In genomic region chr3:139280027-139280671, GRCh38 we compare ENCODE assay signal across 17 cellular contexts.
"Had no signal": no experiment of that assay in that cellular context is flagged by ENCODE, and none has a peak within 500 bp of the region (broad histone marks: within the 10 kb centered on the region; RNA-seq: fewer than 3 reads in every experiment).

No MANE protein-coding gene starts in this region.

- H3K4me3 Mint-ChIP-seq: natural killer cell; stimulated activated naive B cell treated with anti-CD40 and anti-IgM and Interleukin-4, amounts not matched to agents 10 μg/mL and 1 μg/mL and 100 μg/mL, for 72 hours; stimulated activated naive CD8-positive, alpha-beta T cell treated with anti-CD3 and anti-CD28 coated beads, Interleukin-15, Interleukin-2, amounts not matched to agents 100 ng/mL and 50 ng/mL, for 24 hours had no signal

- H3K36me3 Mint-ChIP-seq: natural killer cell; stimulated activated naive B cell treated with anti-CD40 and anti-IgM and Interleukin-4, amounts not matched to agents 10 μg/mL and 1 μg/mL and 100 μg/mL, for 72 hours had no signal

- DNase-seq: dorsolateral prefrontal cortex; effector CD4-positive, alpha-beta T cell; foreskin fibroblast; gastrocnemius medialis; left lung; lower lobe of right lung; natural killer cell; occipital lobe; ovary; right cardiac atrium; small intestine; stimulated activated CD4-positive, alpha-beta T cell treated with anti-CD3 and anti-CD28 coated beads, Interleukin-15, amount 100 ng/mL, for 24 hours; stimulated activated CD4-positive, alpha-beta T cell treated with anti-CD3 and anti-CD28 coated beads, Interleukin-2, amount 100 ng/mL, for 48 hours; stimulated activated naive B cell treated with anti-CD40 and anti-IgM and Interleukin-4, amounts not matched to agents 10 μg/mL and 1 μg/mL and 100 μg/mL, for 72 hours; trophoblast cell had no signal

- H3K4me1 Mint-ChIP-seq: natural killer cell had no signal

- H3K27ac Mint-ChIP-seq: natural killer cell; stimulated activated naive B cell treated with anti-CD40 and anti-IgM and Interleukin-4, amounts not matched to agents 10 μg/mL and 1 μg/mL and 100 μg/mL, for 72 hours; stimulated activated naive CD8-positive, alpha-beta T cell treated with anti-CD3 and anti-CD28 coated beads, Interleukin-15, Interleukin-2, amounts not matched to agents 100 ng/mL and 50 ng/mL, for 24 hours had no signal

- ATAC-seq: gastrocnemius medialis; left lung; lower lobe of right lung; natural killer cell; psoas muscle; right cardiac atrium; stimulated activated naive B cell treated with anti-CD40 and anti-IgM and Interleukin-4, amounts not matched to agents 10 μg/mL and 1 μg/mL and 100 μg/mL, for 72 hours had no signal

- H3K9me3 Mint-ChIP-seq: natural killer cell; stimulated activated naive CD8-positive, alpha-beta T cell treated with anti-CD3 and anti-CD28 coated beads, Interleukin-15, Interleukin-2, amounts not matched to agents 100 ng/mL and 50 ng/mL, for 24 hours had no signal
